ENCODE assay signal across 23 cellular contexts in the genomic region with DNA sequence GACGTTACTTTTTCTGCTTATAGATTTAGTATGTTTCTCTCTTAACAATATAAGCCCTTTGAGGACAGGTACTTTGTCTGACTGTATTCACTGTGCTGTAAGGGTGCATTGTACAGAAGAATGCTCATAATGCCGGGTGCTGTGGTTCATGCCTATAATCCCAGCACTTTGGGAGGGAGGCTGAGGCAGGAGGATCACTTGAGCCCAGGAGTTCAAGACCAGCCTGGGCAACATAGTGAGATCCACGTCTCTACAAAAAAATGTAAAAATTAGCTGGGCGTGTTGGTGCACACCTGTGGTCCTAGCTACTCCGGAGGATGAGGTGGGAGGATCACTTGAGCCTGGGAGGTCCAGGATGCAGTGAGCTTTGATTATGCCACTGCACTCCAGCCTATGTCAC. TPM values are rescaled to one million over a fixed set of nuclear protein-coding genes. Genes with fewer than 3 reads are reported as not detected.
DNase-seq lines count a peak whose midpoint lies in the region; ATAC-seq, FAIRE-seq and TF ChIP-seq lines count a peak whose summit lies in the region.
"Had no signal": no experiment of that assay in that cellular context is flagged by ENCODE, and none has a peak within 500 bp of the region (broad histone marks: within the 10 kb centered on the region; RNA-seq: fewer than 3 reads in every experiment).

No MANE protein-coding gene starts in this region.

- in situ Hi-C loops in HepG2 (cut with HindIII; ENCODE audit: extremely low pct_ligation_motif_present, low pct_unique_long_range_greater_than_20kb) = no loop called here
- in situ Hi-C loops in Panc1 (cut with HindIII; ENCODE audit: low pct_unique_long_range_greater_than_20kb, low sequenced_read_pairs) = no loop called here

- H2AFZ ChIP-seq in HepG2 (ENCODE audit: low read length) = no peak overlapping the region

- peaks cover 24% of the 10 kb centered on the region for H3K79me2 ChIP-seq in HepG2 (ENCODE audit: insufficient read depth, low read length)

- TF ChIP-seq CTCF in HepG2 (CRISPR knock-in tag; IDR thresholded peaks at IDR 0.05) (no peak), right lobe of liver (IDR thresholded peaks at IDR 0.05) (no peak), Panc1 (IDR thresholded peaks at IDR 0.05) (no peak), foreskin keratinocyte (conservative IDR thresholded peaks at IDR 0.05) (no peak), thyroid gland (IDR thresholded peaks at IDR 0.05) (no peak)

- H3K4me2 ChIP-seq in HepG2 (ENCODE audit: low read depth, low read length) = no peak overlapping the region

- POLR2A ChIA-PET in HepG2 (lab: Yijun Ruan, JAX) = no interaction called here
- POLR2A ChIA-PET in Panc1 (lab: Charles Lee) = interaction anchor here (0.6 kb wide), 1 partner anchor 140 kb away, joined by 3 read pairs; no protein-coding TSS in a partner anchor

- H3K27me3 Mint-ChIP-seq in stimulated activated naive B cell treated with anti-CD40 and anti-IgM and Interleukin-4, amounts not matched to agents 10 μg/mL and 1 μg/mL and 100 μg/mL, for 72 hours = no peaks in the 10 kb centered on the region

- no peak for TF ChIP-seq RAD21 in HepG2 (CRISPR knock-in tag; IDR thresholded peaks at IDR 0.05)

- H3K4me1 ChIP-seq in HepG2 (ENCODE audit: insufficient read depth, low read length) (peaks cover 53% of the 10 kb centered on the region), right lobe of liver (peaks cover 0 to 6% (median 0%) of the 10 kb centered on the region in 4 donors), Panc1 (ENCODE audit: control insufficient read depth, insufficient read depth, low read length) (peaks cover 36% of the 10 kb centered on the region), foreskin keratinocyte (peaks cover 33% of the 10 kb centered on the region), thyroid gland (peaks cover 0 to 13% of the 10 kb centered on the region in 2 donors)

- H3K9ac ChIP-seq in HepG2 (ENCODE audit: insufficient read depth, low read depth, low read length) = no peak overlapping the region

- H3K9me3 Mint-ChIP-seq in stimulated activated naive B cell treated with anti-CD40 and anti-IgM and Interleukin-4, amounts not matched to agents 10 μg/mL and 1 μg/mL and 100 μg/mL, for 72 hours = no peaks in the 10 kb centered on the region
- H3K9me3 Mint-ChIP-seq: CD14-positive monocyte had no signal

- H3K36me3 ChIP-seq in HepG2 (replicated peaks in 1 of 2; ENCODE audit: control insufficient read depth in 1 of 2, insufficient read depth in 2 of 2, low read length in 2 of 2) (no peaks in the 10 kb centered on the region; a peak in 1 of 5 replicates), right lobe of liver (no peaks in the 10 kb centered on the region), Panc1 (ENCODE audit: control insufficient read depth, insufficient read depth, low read length) (no peaks in the 10 kb centered on the region; the same call in 1 of the 2 replicates), thyroid gland (no peaks in the 10 kb centered on the region)

- intact Hi-C loops in HepG2 (cut with micrococcal nuclease; ENCODE audit: unreplicated experiment) = no loop called here
- intact Hi-C loops in right lobe of liver (cut with DNase I) = no loop called here
- intact Hi-C loops in Panc1 (cut with micrococcal nuclease; ENCODE audit: unreplicated experiment) = no loop called here
- intact Hi-C loops in thyroid gland (cut with DNase I) = no loop called here

- H3K27ac Mint-ChIP-seq in stimulated activated naive B cell treated with anti-CD40 and anti-IgM and Interleukin-4, amounts not matched to agents 10 μg/mL and 1 μg/mL and 100 μg/mL, for 72 hours = peak overlapping the region; percentile 67
- H3K27ac Mint-ChIP-seq: CD14-positive monocyte had no signal

- H3K4me3 ChIP-seq in HepG2 (replicated peaks in 1 of 3; ENCODE audit: insufficient read depth in 1 of 3, low read depth in 2 of 3, low read length in 3 of 3) (no peak overlapping the region), right lobe of liver (no peak overlapping the region), Panc1 (ENCODE audit: low read depth in 2 of 2, low read length in 2 of 2) (no peak overlapping the region), thyroid gland (replicated peaks in 1 of 3) (no peak overlapping the region)

- H3K9me3 ChIP-seq in HepG2 (ENCODE audit: low read length) = no peaks in the 10 kb centered on the region
- H3K9me3 ChIP-seq in right lobe of liver = no peaks in the 10 kb centered on the region
- no peaks in the 10 kb centered on the region for H3K9me3 ChIP-seq in Panc1 (ENCODE audit: control insufficient read depth, insufficient read depth, low read depth, low read length)
- H3K9me3 ChIP-seq in thyroid gland = no peaks in the 10 kb centered on the region
- H3K9me3 ChIP-seq: Caco-2 had no signal

- H3K27me3 ChIP-seq in HepG2 (ENCODE audit: control insufficient read depth in 1 of 2, insufficient read depth in 2 of 2, low read length in 2 of 2) (peaks cover 0 to 6% of the 10 kb centered on the region in 2 experiments; a peak in 1 of 5 replicates), right lobe of liver (no peaks in the 10 kb centered on the region), Panc1 (ENCODE audit: control insufficient read depth, insufficient read depth, low read length) (no peaks in the 10 kb centered on the region), foreskin keratinocyte (no peaks in the 10 kb centered on the region), thyroid gland (no peaks in the 10 kb centered on the region)

- BruUV-seq in HepG2 (replicated peaks; lab: Mats Ljungman, UMichigan) = no TSS peak
- BruUV-seq in Panc1 (replicated peaks; lab: Mats Ljungman, UMichigan) = no TSS peak

- CTCF ChIA-PET in HepG2 (lab: Yijun Ruan, JAX; ENCODE audit: low intra/inter-chr PET ratio, low total read pairs) (no interaction called here), Panc1 (lab: Charles Lee) (no interaction called here)

- no peak for FAIRE-seq in HepG2 (lab: Jason Lieb, UNC)
- FAIRE-seq: GM12891, H54, RCC 7860 had no signal

- TF ChIP-seq EP300 in HepG2 (IDR thresholded peaks at IDR 0.05; ENCODE audit: low read depth in 2 of 2, low read length in 2 of 2) (no peak), HepG2 (CRISPR knock-in tag; IDR thresholded peaks at IDR 0.05; ENCODE audit: borderline replicate concordance) (no peak)

- H3K27ac ChIP-seq in HepG2 (ENCODE audit: extremely low read length, insufficient read depth, low read length) = no peak overlapping the region
- no peak overlapping the region for H3K27ac ChIP-seq in right lobe of liver
- H3K27ac ChIP-seq in Panc1 (ENCODE audit: low read length) = peak overlapping the region; percentile 44; the same call in 1 of the 2 replicates
- peak overlapping the region; percentile 98 for H3K27ac ChIP-seq in foreskin keratinocyte
- H3K27ac ChIP-seq in thyroid gland = no peak overlapping the region

- no peak for ATAC-seq in HepG2
- no peak for ATAC-seq in right lobe of liver
- no peak for ATAC-seq in Panc1
- no peak for ATAC-seq in foreskin keratinocyte
- ATAC-seq in stimulated activated naive B cell treated with anti-CD40 and anti-IgM and Interleukin-4, amounts not matched to agents 10 μg/mL and 1 μg/mL and 100 μg/mL, for 72 hours (replicated peaks) = no peak
- ATAC-seq in GM21786 (IDR thresholded peaks at IDR 0.05; ENCODE audit: unreplicated experiment) = no peak

- H4K20me1 ChIP-seq in HepG2 (ENCODE audit: insufficient read depth, low read length) = no peaks in the 10 kb centered on the region

- 66% methylated on average over 5 of the region's 5 CpGs for WGBS in HepG2 (ENCODE audit: low lambda C conversion rate)
- 72% methylated on average over 4 of the region's 5 CpGs for WGBS in right lobe of liver (ENCODE audit: insufficient coverage, low coverage, low lambda C conversion rate, missing lambda C conversion rate)
- WGBS in thyroid gland, 2 donors = 83 to 89% methylated on average over 5 of the region's 5 CpGs

- DNase-seq in HepG2 (ENCODE audit: low spot score) (no peak), right lobe of liver (no peak), Panc1 (ENCODE audit: low read depth, low spot score) (no peak), foreskin keratinocyte (peak; percentile 32 to 39), thyroid gland (no peak), germinal center (ENCODE audit: low spot score) (no peak)
- no peak for DNase-seq in stimulated activated naive B cell treated with anti-CD40 and anti-IgM and Interleukin-4, amounts not matched to agents 10 μg/mL and 1 μg/mL and 100 μg/mL, for 72 hours
- DNase-seq: 8988T, Caco-2, DMS153, MV-4-11, NCI-H1105 treated with DMSO at 0.1 percent for 48 hours, NCI-H2029 treated with DMSO at 0.1 percent for 48 hours, NCI-H2171, NCI-H345, NCI-H524, NCI-H82, Right ventricle myocardium superior had no signal

- peaks cover 21 to 34% of the 10 kb centered on the region in 2 donors for H3K4me1 Mint-ChIP-seq in stimulated activated naive B cell treated with anti-CD40 and anti-IgM and Interleukin-4, amounts not matched to agents 10 μg/mL and 1 μg/mL and 100 μg/mL, for 72 hours

- TF ChIP-seq POLR2A in HepG2 (IDR thresholded peaks at IDR 0.05; ENCODE audit: insufficient read depth in 1 of 2, low read depth in 2 of 2, low read length in 2 of 2) (no peak), right lobe of liver (IDR thresholded peaks at IDR 0.05) (no peak), thyroid gland (IDR thresholded peaks at IDR 0.05) (no peak)

- H3K4me3 Mint-ChIP-seq in stimulated activated naive B cell treated with anti-CD40 and anti-IgM and Interleukin-4, amounts not matched to agents 10 μg/mL and 1 μg/mL and 100 μg/mL, for 72 hours = no peak overlapping the region
- H3K4me3 Mint-ChIP-seq: CD14-positive monocyte had no signal

- peaks cover 5 to 9% of the 10 kb centered on the region in 2 donors for H3K36me3 Mint-ChIP-seq in stimulated activated naive B cell treated with anti-CD40 and anti-IgM and Interleukin-4, amounts not matched to agents 10 μg/mL and 1 μg/mL and 100 μg/mL, for 72 hours

RNA-seq across cellular contexts. Expression of gene NDE1, which starts 2.4 kb away (rescaled TPM):
- total RNA-seq in HepG2 (2016; rRNA removed; fragmentation: Illumina TruSeq; extraction: Trizol) (72.5 and 79.2 TPM in 2 replicates), right lobe of liver (10 to 100 TPM in 1 of 6 experiments, 1 to 10 TPM in 5; 3.6 to 10.2 (median 6.9) TPM), Panc1 (2021; ENCODE audit: unreplicated experiment) (99.1 TPM), foreskin keratinocyte (66.5 and 74.9 TPM in 2 replicates), thyroid gland (10 to 100 TPM in 3 of 4 donors, 1 to 10 TPM in 1; 7.7 to 21.3 (median 14.7) TPM)
- total RNA-seq in HepG2 (2016; cell fraction: cytosol; rRNA removed; fragmentation: Illumina TruSeq; extraction: Trizol; ENCODE audit: low read depth) = 47.5 and 49.3 TPM in 2 replicates
- total RNA-seq in HepG2 (2016; cell fraction: insoluble cytoplasmic fraction; rRNA removed; fragmentation: Illumina TruSeq; extraction: Trizol) = 69.0 and 72.8 TPM in 2 replicates
- total RNA-seq in HepG2 (2016; cell fraction: membrane; rRNA removed; fragmentation: Illumina TruSeq; extraction: Trizol) = 108 and 112 TPM in 2 replicates
- total RNA-seq in HepG2 (2016; cell fraction: nucleus; rRNA removed; fragmentation: Illumina TruSeq; extraction: Trizol) = 36.9 and 40.9 TPM in 2 replicates
- polyA plus RNA-seq in HepG2 (2011; rRNA removed) (40.9 and 42.0 TPM in 2 replicates), foreskin keratinocyte (23.4 and 28.4 TPM in 2 replicates)
- polyA plus RNA-seq in HepG2 (2011; cell fraction: cytosol; rRNA removed) = 55.5 and 55.6 TPM in 2 replicates
- 40.4 and 42.4 TPM in 2 replicates for polyA plus RNA-seq in HepG2 (2011; cell fraction: nucleus; rRNA removed)
- polyA plus RNA-seq in HepG2 (2012) = 51.9 and 69.8 TPM in 2 replicates
- polyA plus RNA-seq in HepG2 (2016; cell fraction: cytosol; fragmentation: Illumina TruSeq; extraction: Trizol; ENCODE audit: low read depth) = 33.1 and 37.3 TPM in 2 replicates
- polyA plus RNA-seq in HepG2 (2016; cell fraction: insoluble cytoplasmic fraction; fragmentation: Illumina TruSeq; extraction: Trizol; ENCODE audit: low read depth) = 63.0 and 67.7 TPM in 2 replicates
- polyA plus RNA-seq in HepG2 (2016; cell fraction: membrane; fragmentation: Illumina TruSeq; extraction: Trizol; ENCODE audit: low read depth) = 61.4 and 61.5 TPM in 2 replicates
- 37.9 and 47.5 TPM in 2 replicates for polyA plus RNA-seq in HepG2 (2016; cell fraction: nucleus; fragmentation: Illumina TruSeq; extraction: Trizol; ENCODE audit: insufficient read depth, low read depth)
- 26.4 and 52.5 TPM in 2 replicates for polyA minus RNA-seq in HepG2 (2011; rRNA and poly(A)+ RNA removed; ENCODE audit: low replicate concordance)
- 59.4 and 68.5 TPM in 2 replicates for polyA minus RNA-seq in HepG2 (2011; cell fraction: cytosol; rRNA and poly(A)+ RNA removed)
- polyA minus RNA-seq in HepG2 (2011; cell fraction: nucleus; rRNA and poly(A)+ RNA removed) = 57.7 and 67.5 TPM in 2 replicates
- polyA plus RNA-seq in Panc1 (2012; ENCODE audit: insufficient read length) = 56.6 TPM

RNA-seq across cellular contexts. Expression of gene MARF1, which starts 4.7 kb away (rescaled TPM):
- total RNA-seq in HepG2 (2016; rRNA removed; fragmentation: Illumina TruSeq; extraction: Trizol) (8.7 and 12.6 TPM in 2 replicates), right lobe of liver (10 to 100 TPM; 17.2 to 44.2 (median 31.2) TPM), Panc1 (2021; ENCODE audit: unreplicated experiment) (51.5 TPM), foreskin keratinocyte (16.9 and 18.4 TPM in 2 replicates), thyroid gland (10 to 100 TPM; 50.7 to 55.5 (median 53.1) TPM)
- 4.7 and 4.9 TPM in 2 replicates for total RNA-seq in HepG2 (2016; cell fraction: cytosol; rRNA removed; fragmentation: Illumina TruSeq; extraction: Trizol; ENCODE audit: low read depth)
- total RNA-seq in HepG2 (2016; cell fraction: insoluble cytoplasmic fraction; rRNA removed; fragmentation: Illumina TruSeq; extraction: Trizol) = 9.0 and 11.2 TPM in 2 replicates
- total RNA-seq in HepG2 (2016; cell fraction: membrane; rRNA removed; fragmentation: Illumina TruSeq; extraction: Trizol) = 5.9 and 7.4 TPM in 2 replicates
- total RNA-seq in HepG2 (2016; cell fraction: nucleus; rRNA removed; fragmentation: Illumina TruSeq; extraction: Trizol) = 15.1 and 17.8 TPM in 2 replicates
- polyA plus RNA-seq in HepG2 (2011; rRNA removed) (19.3 and 20.7 TPM in 2 replicates), foreskin keratinocyte (6.8 TPM in 2 replicates)
- polyA plus RNA-seq in HepG2 (2011; cell fraction: cytosol; rRNA removed) = 8.5 and 11.8 TPM in 2 replicates
- 53.5 and 61.6 TPM in 2 replicates for polyA plus RNA-seq in HepG2 (2011; cell fraction: nucleus; rRNA removed)
- polyA plus RNA-seq in HepG2 (2012) = 29.8 and 37.5 TPM in 2 replicates
- 0.89 and 1.4 TPM in 2 replicates for polyA plus RNA-seq in HepG2 (2016; cell fraction: cytosol; fragmentation: Illumina TruSeq; extraction: Trizol; ENCODE audit: low read depth)
- 13.1 and 15.0 TPM in 2 replicates for polyA plus RNA-seq in HepG2 (2016; cell fraction: insoluble cytoplasmic fraction; fragmentation: Illumina TruSeq; extraction: Trizol; ENCODE audit: low read depth)
- 3.1 and 3.3 TPM in 2 replicates for polyA plus RNA-seq in HepG2 (2016; cell fraction: membrane; fragmentation: Illumina TruSeq; extraction: Trizol; ENCODE audit: low read depth)
- polyA plus RNA-seq in HepG2 (2016; cell fraction: nucleus; fragmentation: Illumina TruSeq; extraction: Trizol; ENCODE audit: insufficient read depth, low read depth) = 23.8 and 27.5 TPM in 2 replicates
- polyA minus RNA-seq in HepG2 (2011; rRNA and poly(A)+ RNA removed; ENCODE audit: low replicate concordance) = 27.6 and 72.5 TPM in 2 replicates
- 18.2 and 19.5 TPM in 2 replicates for polyA minus RNA-seq in HepG2 (2011; cell fraction: cytosol; rRNA and poly(A)+ RNA removed)
- polyA minus RNA-seq in HepG2 (2011; cell fraction: nucleus; rRNA and poly(A)+ RNA removed) = 76.6 and 109 TPM in 2 replicates
- polyA plus RNA-seq in Panc1 (2012; ENCODE audit: insufficient read length) = 23.5 TPM

Comparison
In these comparisons a context has a peak if more than half of its experiments do, and no peak if none do; other contexts are left out.
1. DNase-seq: peak in foreskin keratinocyte (2 of 2); none in HepG2 (single experiment), right lobe of liver (0 of 3), Panc1 (single experiment), stimulated activated naive B cell treated with anti-CD40 and anti-IgM and Interleukin-4, amounts not matched to agents 10 μg/mL and 1 μg/mL and 100 μg/mL, for 72 hours (single experiment), thyroid gland (0 of 2) and germinal center (single experiment).
2. H3K27ac ChIP-seq: peak in Panc1 (single experiment) and foreskin keratinocyte (single experiment); none in HepG2 (single experiment), right lobe of liver (0 of 3) and thyroid gland (0 of 3).